Comparison of ENCODE assay signal across 8 cellular contexts in the genomic region with DNA sequence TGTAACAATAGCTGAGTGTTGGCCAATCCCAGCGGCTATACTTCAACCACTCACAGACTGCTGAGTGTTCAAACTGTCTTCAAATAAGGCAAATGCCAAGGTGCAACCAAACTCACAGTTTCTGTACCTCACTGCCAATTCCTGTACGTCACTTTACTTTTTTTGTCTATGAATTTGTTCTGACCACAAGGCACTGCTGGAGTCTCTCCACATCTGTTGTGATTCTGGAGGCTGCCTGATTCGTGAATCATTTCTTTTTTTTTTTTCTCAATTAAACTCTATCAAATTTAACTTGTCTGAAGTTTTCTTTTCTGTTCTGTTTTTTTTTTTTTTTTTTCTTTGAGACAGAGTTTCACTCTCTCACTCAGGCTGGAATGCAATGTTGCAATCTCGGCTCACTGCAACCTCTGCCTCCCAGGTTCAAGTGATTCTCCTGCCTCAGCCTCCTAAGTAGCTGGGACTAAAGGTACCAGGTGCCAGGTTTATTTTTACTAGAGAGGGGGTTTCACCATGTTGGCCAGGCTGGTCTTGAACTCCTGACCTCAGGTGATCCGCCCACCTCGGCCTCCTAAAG.
DNase-seq lines count a peak whose midpoint lies in the region; FAIRE-seq and TF ChIP-seq lines count a peak whose summit lies in the region.
"Not testable (repeated sequence)": the region's sequence is repeated elsewhere in the genome, so short reads cannot be mapped to it uniquely, and the experiment has no call there.

No MANE protein-coding gene starts in this region.

- H3K9ac ChIP-seq in SK-N-MC (ENCODE audit: insufficient read length); fibroblast of lung (ENCODE audit: insufficient read depth, low read length); mesendoderm (ENCODE audit: low read length): not testable (repeated sequence)

- not testable (repeated sequence) for TF ChIP-seq CTCF in NB4 (IDR thresholded peaks at IDR 0.05; ENCODE audit: low read depth, low read length); brain microvascular endothelial cell (IDR thresholded peaks at IDR 0.05; ENCODE audit: low read depth, low read length, missing control alignments); fibroblast of lung (conservative IDR thresholded peaks at IDR 0.05 in 1 of 2, IDR thresholded peaks at IDR 0.05 in 1 of 2; ENCODE audit: low read depth in 1 of 2, low read length in 2 of 2)

- not testable (repeated sequence) for H4K5ac ChIP-seq in mesendoderm (ENCODE audit: low read length)

- H3K27ac ChIP-seq in SK-N-MC (peak overlapping the region; percentile 81; the same call in 1 of the 2 replicates), brain microvascular endothelial cell (peak overlapping the region; percentile 80)
- H3K27ac ChIP-seq in fibroblast of lung (ENCODE audit: insufficient read depth, low read length); mesendoderm (ENCODE audit: low read depth, low read length): not testable (repeated sequence)

- H3K27me3 ChIP-seq in brain microvascular endothelial cell (replicated peaks); fibroblast of lung (ENCODE audit: control insufficient read depth, insufficient read depth, low read length); mesendoderm (ENCODE audit: insufficient read depth, low read length, poor library complexity): not testable (repeated sequence)

- H2BK5ac ChIP-seq in mesendoderm (ENCODE audit: low read length): not testable (repeated sequence)

- not testable (repeated sequence) for H3K79me2 ChIP-seq in fibroblast of lung (ENCODE audit: control insufficient read depth, insufficient read depth, low read length); mesendoderm (ENCODE audit: control insufficient read depth, insufficient read depth, low read length)

- not testable (repeated sequence) for H3K56ac ChIP-seq in mesendoderm (ENCODE audit: low read length)

- H3K23ac ChIP-seq in mesendoderm (ENCODE audit: low read length): not testable (repeated sequence)

- not testable (repeated sequence) for H2BK120ac ChIP-seq in mesendoderm (ENCODE audit: low read depth, low read length)

- not testable (repeated sequence) for H2BK15ac ChIP-seq in mesendoderm (replicated peaks; ENCODE audit: low read depth)

- H3K36me3 ChIP-seq in SK-N-MC (ENCODE audit: insufficient read depth, low read length); brain microvascular endothelial cell (replicated peaks); fibroblast of lung (ENCODE audit: control insufficient read depth, insufficient read depth, low read length); mesendoderm (ENCODE audit: control insufficient read depth, insufficient read depth, low read length): not testable (repeated sequence)

- not testable (repeated sequence) for H2AFZ ChIP-seq in fibroblast of lung (ENCODE audit: low read length)

- not testable (repeated sequence) for TF ChIP-seq POLR2A in H54 (IDR thresholded peaks at IDR 0.05; ENCODE audit: low read depth, low read length); NB4 (IDR thresholded peaks at IDR 0.05; ENCODE audit: extremely low read depth, insufficient read length)

- not testable (repeated sequence) for H3K4me3 ChIP-seq in NB4 (ENCODE audit: low read depth, low read length); brain microvascular endothelial cell (ENCODE audit: low read depth, low read length); fibroblast of lung (replicated peaks in 1 of 4; ENCODE audit: control extremely low read depth in 1 of 4, insufficient read depth in 1 of 4, low read depth in 3 of 4, low read length in 4 of 4); mesendoderm (ENCODE audit: low read length)
- H3K4me3 ChIP-seq in SK-N-MC: peak overlapping the region; percentile 41

- not testable (repeated sequence) for H3K4me2 ChIP-seq in fibroblast of lung (ENCODE audit: extremely low read depth, insufficient read depth, low read length); mesendoderm (ENCODE audit: low read length)

- H2AK5ac ChIP-seq in mesendoderm (ENCODE audit: low read length): not testable (repeated sequence)

- WGBS in mesendoderm (ENCODE audit: extremely low coverage, insufficient coverage, low lambda C conversion rate): no CpG with 5 or more reads among the region's 6 CpGs

- H3K18ac ChIP-seq in mesendoderm (ENCODE audit: low read length): peak overlapping the region; percentile 28

- H4K20me1 ChIP-seq in fibroblast of lung (ENCODE audit: control insufficient read depth, extremely low read depth, insufficient read depth, low read length): not testable (repeated sequence)

- not testable (repeated sequence) for H3K4me1 ChIP-seq in fibroblast of lung (ENCODE audit: control insufficient read depth, extremely low read depth, insufficient read depth, low read length); mesendoderm (ENCODE audit: control insufficient read depth, low read depth, low read length)

- H4K8ac ChIP-seq in mesendoderm (ENCODE audit: low read depth, low read length): not testable (repeated sequence)

- H3K9me3 ChIP-seq in SK-N-MC (ENCODE audit: low read depth, low read length); fibroblast of lung (ENCODE audit: control insufficient read depth, insufficient read depth, low read depth, low read length): not testable (repeated sequence)

- H3K4ac ChIP-seq in mesendoderm (ENCODE audit: low read depth, low read length): not testable (repeated sequence)

- in situ Hi-C loops in brain microvascular endothelial cell (cut with HindIII; ENCODE audit: low pct_ligation_motif_present, low sequenced_read_pairs): not testable (repeated sequence)

- peak; percentile 48 for DNase-seq in AG20443 (ENCODE audit: low spot score)
- not testable (repeated sequence) for DNase-seq in H54 (ENCODE audit: insufficient read length, low spot score); SK-N-MC (ENCODE audit: low read depth, low spot score); mesendoderm
- DNase-seq in NB4 (ENCODE audit: low read depth): peak; percentile 22
- DNase-seq in brain microvascular endothelial cell: peak; percentile 89
- DNase-seq in fibroblast of lung (ENCODE audit: low read depth in 2 of 2): peak; percentile 86 to 98
- DNase-seq in stromal cell of bone marrow (ENCODE audit: low read depth): peak; percentile 75

- not testable (repeated sequence) for H3K79me1 ChIP-seq in mesendoderm (ENCODE audit: low read length)

- FAIRE-seq in H54 (lab: Jason Lieb, UNC): peak; percentile 98
